ENCODE assay signal across 1 cellular context in genomic region chr19:10670876-10671804, GRCh38.
TF ChIP-seq lines count a peak whose summit lies in the region.

No MANE protein-coding gene starts in this region.

TF ChIP-seq in HepG2, 621 proteins besides CTCF, POLR2A, EP300 and RAD21:
- TF ChIP-seq ARID5B (CRISPR knock-in tag; IDR thresholded peaks at IDR 0.05): no peak
- TF ChIP-seq AGO2 (optimal IDR thresholded peaks at IDR 0.05; ENCODE audit: low read depth, low read length): peak; percentile 62
